29 cellular contexts compared by ENCODE assay signal in the genomic region with DNA sequence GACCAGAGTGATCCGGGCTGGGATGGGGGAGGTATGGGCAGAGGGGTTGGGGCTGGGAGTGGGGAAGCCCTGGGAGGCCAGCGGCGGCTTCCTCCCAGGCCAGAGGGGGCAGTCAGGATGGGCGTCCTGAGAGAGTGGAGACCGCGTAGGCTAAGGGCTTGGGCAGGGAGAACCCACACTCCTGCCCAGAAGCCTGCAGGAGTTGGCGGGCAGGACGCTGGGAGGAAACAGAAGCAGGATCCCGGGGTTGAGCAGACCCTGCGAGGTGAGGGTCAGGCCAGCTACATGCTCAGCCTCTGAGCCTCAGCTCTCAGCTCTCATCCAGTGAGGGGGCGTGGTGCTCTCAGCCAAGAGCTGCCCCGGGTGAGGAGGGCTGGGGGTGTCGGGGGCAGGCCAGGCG. TPM values are rescaled to one million over a fixed set of nuclear protein-coding genes. Genes with fewer than 3 reads are reported as not detected.
"Had no signal": no experiment of that assay in that cellular context is flagged by ENCODE, and none has a peak within 500 bp of the region (broad histone marks: within the 10 kb centered on the region; RNA-seq: fewer than 3 reads in every experiment).

No MANE protein-coding gene starts in this region.

- H3K9me3 Mint-ChIP-seq: activated B cell treated with CpG ODN at 0.5 μM for 24 hours; activated T-cell treated with anti-CD3 and anti-CD28 coated beads, Interleukin-2, amount 50 U/mL, for 4 hours; activated T-helper 2 cell treated with anti-CD3 and anti-CD28 coated beads, Interferon-gamma antibody, Interleukin-2, Interleukin-4, amounts not matched to agents 10 μg/mL and 5 μg/mL and 100 μg/mL, durations not matched to agents 14 hours and 24 hours and 36 hours; brain; effector memory CD8-positive, alpha-beta T cell; nephron; T-helper 1 cell treated with Interleukin-12 subunit alpha and Interleukin-12 subunit beta and Interleukin-4 antibody, amounts not matched to agents 30 μg/mL and 1 μg/mL, for 36 hours had no signal

- ATAC-seq: activated T-cell treated with anti-CD3 and anti-CD28 coated beads, Interleukin-2, amount 50 U/mL, for 4 hours; effector memory CD8-positive, alpha-beta T cell; gastrocnemius medialis; pancreas had no signal

- H3K4me3 ChIP-seq: ascending aorta, cardiac muscle cell, colonic mucosa, gastrocnemius medialis, pancreas, prostate gland, smooth muscle cell, testis, transverse colon had no signal

- H3K27ac Mint-ChIP-seq: activated B cell treated with CpG ODN at 0.5 μM for 24 hours; activated naive CD8-positive, alpha-beta T cell; activated T-helper 2 cell treated with anti-CD3 and anti-CD28 coated beads, Interferon-gamma antibody, Interleukin-2, Interleukin-4, amounts not matched to agents 10 μg/mL and 5 μg/mL and 100 μg/mL, durations not matched to agents 14 hours and 24 hours and 36 hours; nephron; T-helper 1 cell treated with Interleukin-12 subunit alpha and Interleukin-12 subunit beta and Interleukin-4 antibody, amounts not matched to agents 30 μg/mL and 1 μg/mL, for 36 hours had no signal

- H3K27ac ChIP-seq: ascending aorta, cardiac muscle cell, colonic mucosa, gastrocnemius medialis, pancreas, prostate gland, testis, transverse colon had no signal

- H3K4me1 ChIP-seq: ascending aorta, colonic mucosa, pancreas, prostate gland, transverse colon had no signal

- H3K4me1 Mint-ChIP-seq: brain, nephron had no signal

- H3K4me3 Mint-ChIP-seq: activated B cell treated with CpG ODN at 0.5 μM for 24 hours; activated naive CD8-positive, alpha-beta T cell; activated T-cell treated with anti-CD3 and anti-CD28 coated beads, Interleukin-2, amount 50 U/mL, for 4 hours; brain; effector memory CD8-positive, alpha-beta T cell; nephron; T-helper 1 cell treated with Interleukin-12 subunit alpha and Interleukin-12 subunit beta and Interleukin-4 antibody, amounts not matched to agents 30 μg/mL and 1 μg/mL, for 36 hours had no signal

- DNase-seq: activated B cell treated with CpG ODN at 0.5 μM for 24 hours; activated CD8-positive, alpha-beta memory T cell treated with anti-CD3 and anti-CD28 coated beads, Interleukin-2, amount 50 U/mL, for 4 hours; activated T-cell treated with anti-CD3 and anti-CD28 coated beads, Interleukin-2, amount 50 U/mL, for 4 hours; cerebellar nuclear complex; colonic mucosa; effector memory CD8-positive, alpha-beta T cell; erythroblast; gastrocnemius medialis; glutamatergic neuron; islet precursor cell; mammary epithelial cell; pancreas; retina; stimulated activated CD4-positive, alpha-beta T cell treated with anti-CD3 and anti-CD28 coated beads, Interleukin-1b, Interleukin-23, amount 100 ng/mL, for 48 hours; stimulated activated naive CD4-positive, alpha-beta T cell treated with Interleukin-2 at 50 U/mL for 16 hours; SW 1271; T1000; testis; transverse colon had no signal

- H3K27me3 ChIP-seq: ascending aorta, cardiac muscle cell, colonic mucosa, gastrocnemius medialis, pancreas, testis, transverse colon had no signal

- H3K36me3 ChIP-seq: colonic mucosa had no signal

- H3K9me3 ChIP-seq: ascending aorta, colonic mucosa, gastrocnemius medialis, pancreas, prostate gland, testis, transverse colon had no signal

- H3K27me3 Mint-ChIP-seq: activated B cell treated with CpG ODN at 0.5 μM for 24 hours; activated naive CD8-positive, alpha-beta T cell; brain; effector memory CD8-positive, alpha-beta T cell had no signal

RNA-seq across cellular contexts. Expression of a gene that starts 19.1 kb away (rescaled TPM):
- total RNA-seq: activated B cell treated with CpG ODN at 0.5 μM for 24 hours; activated CD8-positive, alpha-beta memory T cell treated with anti-CD3 and anti-CD28 coated beads for 36 hours had no signal
- polyA plus RNA-seq: mammary epithelial cell had no signal
